In the genomic region with DNA sequence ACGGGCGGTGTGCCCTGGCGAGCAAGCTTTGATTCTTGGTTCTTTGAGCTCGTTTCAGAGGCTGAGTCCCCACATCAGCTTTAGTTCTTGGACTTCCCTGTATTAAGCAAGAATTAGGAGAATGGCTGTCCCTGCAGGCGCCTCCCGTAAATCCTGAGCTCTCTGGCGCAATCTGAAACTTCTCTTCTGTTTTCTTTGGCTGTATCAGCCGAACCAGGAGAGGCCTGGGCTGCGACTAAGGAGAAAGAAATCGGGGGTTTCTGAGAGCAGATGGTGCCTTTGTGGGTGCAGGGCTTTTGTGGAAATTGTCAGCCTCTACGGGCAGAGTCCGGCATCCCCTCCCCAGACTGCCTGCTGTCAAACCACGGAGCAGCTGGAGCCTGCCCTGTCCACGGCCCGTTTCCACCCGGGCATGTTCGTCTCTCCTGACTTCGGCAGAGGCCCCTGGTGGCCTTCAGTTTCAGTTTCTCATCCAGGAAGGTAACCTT, we compare ENCODE assay signal across 10 cellular contexts. TPM values are rescaled to one million over a fixed set of nuclear protein-coding genes. Genes with fewer than 3 reads are reported as not detected.
DNase-seq lines count a peak whose midpoint lies in the region; ATAC-seq and TF ChIP-seq lines count a peak whose summit lies in the region.
"Had no signal": no experiment of that assay in that cellular context is flagged by ENCODE, and none has a peak within 500 bp of the region (broad histone marks: within the 10 kb centered on the region; RNA-seq: fewer than 3 reads in every experiment).

No MANE protein-coding gene starts in this region.

- H3K9ac ChIP-seq in muscle layer of colon (ENCODE audit: low read length), result no peak overlapping the region

- peaks cover 17% of the 10 kb centered on the region for H3K4me1 ChIP-seq in muscle layer of colon (ENCODE audit: insufficient read depth, low read length)
- peaks cover 15% of the 10 kb centered on the region for H3K4me1 ChIP-seq in upper lobe of right lung
- H3K4me1 ChIP-seq in foreskin keratinocyte, result peaks cover 11% of the 10 kb centered on the region

- intact Hi-C loops in upper lobe of right lung (cut with DNase I), result no loop called here

- no peak for TF ChIP-seq CTCF in VCaP (conservative IDR thresholded peaks at IDR 0.05)
- TF ChIP-seq CTCF in upper lobe of right lung (IDR thresholded peaks at IDR 0.05), result no peak
- TF ChIP-seq CTCF in foreskin keratinocyte (conservative IDR thresholded peaks at IDR 0.05), result no peak

- ATAC-seq in esophagus mucosa (peak; percentile 29), upper lobe of right lung (peak; percentile 56), foreskin keratinocyte (no peak)
- ATAC-seq: stimulated activated naive B cell treated with anti-CD40 and anti-IgM and Interleukin-4, amounts not matched to agents 10 μg/mL and 1 μg/mL and 100 μg/mL, for 72 hours had no signal

- peaks cover 30% of the 10 kb centered on the region for H3K36me3 ChIP-seq in muscle layer of colon (ENCODE audit: insufficient read depth, low read length)
- peaks cover 73% of the 10 kb centered on the region for H3K36me3 ChIP-seq in upper lobe of right lung

- H3K4me3 ChIP-seq in muscle layer of colon (ENCODE audit: low read depth in 1 of 2, low read length in 2 of 2), result peak overlapping the region; percentile 6 to 14
- no peak overlapping the region for H3K4me3 ChIP-seq in upper lobe of right lung
- H3K4me3 ChIP-seq: PC-9 had no signal

- H3K9me3 ChIP-seq in muscle layer of colon (ENCODE audit: low read length) (no peaks in the 10 kb centered on the region), upper lobe of right lung (no peaks in the 10 kb centered on the region)

- no peaks in the 10 kb centered on the region for H3K27me3 ChIP-seq in muscle layer of colon (ENCODE audit: control insufficient read depth in 1 of 2, insufficient read depth in 2 of 2, low read length in 2 of 2)
- H3K27me3 ChIP-seq in upper lobe of right lung, result no peaks in the 10 kb centered on the region
- H3K27me3 ChIP-seq in foreskin keratinocyte, result no peaks in the 10 kb centered on the region

- no peak for DNase-seq in upper lobe of right lung
- DNase-seq in activated CD8-positive, alpha-beta memory T cell treated with anti-CD3 and anti-CD28 coated beads, Interleukin-2, amount 50 U/mL, for 48 hours, result no peak
- DNase-seq in T-helper 2 cell, result no peak
- no peak for DNase-seq in foreskin keratinocyte
- DNase-seq: NCI-H1092 treated with DMSO at 0.1 percent for 48 hours; PC-9; stimulated activated naive B cell treated with anti-CD40 and anti-IgM and Interleukin-4, amounts not matched to agents 10 μg/mL and 1 μg/mL and 100 μg/mL, for 72 hours had no signal

- H3K27ac ChIP-seq in VCaP (peak overlapping the region; percentile 20; the same call in 1 of the 2 replicates), muscle layer of colon (ENCODE audit: low read depth, low read length) (peak overlapping the region; percentile 79), upper lobe of right lung (peak overlapping the region; percentile 71), foreskin keratinocyte (no peak overlapping the region)
- H3K27ac ChIP-seq: PC-9 had no signal

RNA-seq across cellular contexts. Expression of a gene that starts 17.9 kb away (rescaled TPM):
- total RNA-seq in esophagus mucosa (2,371 TPM), upper lobe of right lung (148 TPM), foreskin keratinocyte (49.5 and 63.0 TPM in 2 replicates)
- polyA plus RNA-seq in foreskin keratinocyte, result 123 and 183 TPM in 2 replicates

RNA-seq across cellular contexts. Expression of a gene that starts 31.2 kb away (rescaled TPM):
- total RNA-seq in esophagus mucosa (30.8 TPM), upper lobe of right lung (19.0 TPM), foreskin keratinocyte (26.5 and 28.0 TPM in 2 replicates)
- 31.8 and 37.0 TPM in 2 replicates for polyA plus RNA-seq in foreskin keratinocyte

RNA-seq across cellular contexts. Expression of a gene that starts 39.2 kb away (rescaled TPM):
- total RNA-seq in esophagus mucosa, result 134 TPM
- 280 TPM for total RNA-seq in upper lobe of right lung
- 150 and 176 TPM in 2 replicates for total RNA-seq in foreskin keratinocyte
- 176 and 205 TPM in 2 replicates for polyA plus RNA-seq in foreskin keratinocyte

Comparison
In these comparisons a context has a peak if more than half of its experiments do, and no peak if none do; other contexts are left out.
1. RNA of a gene that starts 17.9 kb away (total RNA-seq): 2,371 TPM in esophagus mucosa (single experiment); 148 TPM in upper lobe of right lung (single experiment) and 49.5 to 63.0 TPM in foreskin keratinocyte; every median in the first group is over 10 times any median in the second.